Comparison of ENCODE assay signal across 11 cellular contexts in the genomic region with DNA sequence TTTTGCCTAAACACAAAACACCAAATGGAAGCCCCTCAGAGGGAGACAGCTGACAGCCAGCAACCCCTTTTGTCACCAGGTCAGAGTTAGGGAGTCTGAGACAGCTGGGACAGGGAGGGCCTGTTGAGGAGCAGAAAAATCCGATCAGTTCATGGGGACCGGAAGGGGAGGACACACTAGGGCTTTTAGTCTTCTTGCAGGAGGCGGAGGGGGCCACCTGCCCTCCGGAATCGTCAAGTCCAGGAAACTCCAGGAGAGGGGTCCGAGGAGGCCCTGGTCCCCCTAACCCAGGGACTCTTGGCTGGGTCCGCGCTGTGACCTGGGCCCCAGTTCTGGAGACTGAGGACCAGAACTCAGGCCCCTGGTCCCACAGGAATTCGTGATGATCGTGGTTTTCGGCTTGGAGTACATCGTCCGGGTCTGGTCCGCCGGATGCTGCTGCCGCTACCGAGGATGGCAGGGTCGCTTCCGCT. TPM values are rescaled to one million over a fixed set of nuclear protein-coding genes. Genes with fewer than 3 reads are reported as not detected.
DNase-seq lines count a peak whose midpoint lies in the region; ATAC-seq and TF ChIP-seq lines count a peak whose summit lies in the region.
"Had no signal": no experiment of that assay in that cellular context is flagged by ENCODE, and none has a peak within 500 bp of the region (broad histone marks: within the 10 kb centered on the region; RNA-seq: fewer than 3 reads in every experiment).

No MANE protein-coding gene starts in this region.

- H3K9me3 ChIP-seq in thoracic aorta = no peaks in the 10 kb centered on the region
- H3K9me3 ChIP-seq: SJSA1, tibial artery had no signal

- no peak overlapping the region for H3K27ac ChIP-seq in thoracic aorta
- H3K27ac ChIP-seq: SJSA1, tibial artery had no signal

- peaks cover 17% of the 10 kb centered on the region for H3K4me1 Mint-ChIP-seq in activated T-cell treated with anti-CD3 and anti-CD28 coated beads, Interleukin-2, amount 50 U/mL, for 24 hours (ENCODE audit: low read depth)
- H3K4me1 Mint-ChIP-seq in activated B cell treated with CpG ODN at 0.5 μM for 24 hours = peaks cover 13% of the 10 kb centered on the region
- peaks cover 0 to 8% of the 10 kb centered on the region in 2 donors for H3K4me1 Mint-ChIP-seq in immature natural killer cell

- no peaks in the 10 kb centered on the region for H3K27me3 Mint-ChIP-seq in activated T-cell treated with anti-CD3 and anti-CD28 coated beads, Interleukin-2, amount 50 U/mL, for 24 hours
- H3K27me3 Mint-ChIP-seq in activated B cell treated with CpG ODN at 0.5 μM for 24 hours (no peaks in the 10 kb centered on the region), immature natural killer cell (ENCODE audit: low read depth in 3 of 3) (peaks cover 0 to 7% (median 2%) of the 10 kb centered on the region in 3 donors)

- no peaks in the 10 kb centered on the region for H3K36me3 Mint-ChIP-seq in activated T-cell treated with anti-CD3 and anti-CD28 coated beads, Interleukin-2, amount 50 U/mL, for 24 hours (ENCODE audit: low read depth)
- H3K36me3 Mint-ChIP-seq in activated B cell treated with CpG ODN at 0.5 μM for 24 hours (ENCODE audit: low read depth) (no peaks in the 10 kb centered on the region), immature natural killer cell (no peaks in the 10 kb centered on the region)

- peak overlapping the region; percentile 71 for H3K4me3 Mint-ChIP-seq in activated T-cell treated with anti-CD3 and anti-CD28 coated beads, Interleukin-2, amount 50 U/mL, for 24 hours
- H3K4me3 Mint-ChIP-seq in activated B cell treated with CpG ODN at 0.5 μM for 24 hours = peak overlapping the region; percentile 85
- H3K4me3 Mint-ChIP-seq in immature natural killer cell = peak overlapping the region; percentile 78 to 83 (median 80)

- DNase-seq in activated T-cell treated with anti-CD3 and anti-CD28 coated beads, Interleukin-2, amount 50 U/mL, for 24 hours = no peak
- DNase-seq in activated T-cell treated with anti-CD3 and anti-CD28 coated beads, Interleukin-2, amount 50 U/mL, for 1 hour = no peak
- DNase-seq in activated B cell treated with CpG ODN at 0.5 μM for 24 hours = no peak
- no peak for DNase-seq in immature natural killer cell
- no peak for DNase-seq in thoracic aorta (ENCODE audit: low spot score)
- no peak for DNase-seq in Kasumi-1 (lab: John Stamatoyannopoulos, UW)
- DNase-seq: NCI-H1092 treated with DMSO at 0.1 percent for 48 hours, tibial artery had no signal

- CTCF ChIA-PET in activated B cell treated with CpG ODN at 0.5 μM for 24 hours (lab: Charles Lee) = no interaction called here

- no peaks in the 10 kb centered on the region for H3K36me3 ChIP-seq in thoracic aorta
- H3K36me3 ChIP-seq: SJSA1 had no signal

- TF ChIP-seq CTCF in activated B cell treated with CpG ODN at 0.5 μM for 24 hours (IDR thresholded peaks at IDR 0.05) = no peak
- no peak for TF ChIP-seq CTCF in thoracic aorta (IDR thresholded peaks at IDR 0.05)

- H3K27me3 ChIP-seq in thoracic aorta (replicated peaks; ENCODE audit: insufficient read depth) = no peaks in the 10 kb centered on the region
- H3K27me3 ChIP-seq: tibial artery had no signal

- H3K9me3 Mint-ChIP-seq in activated T-cell treated with anti-CD3 and anti-CD28 coated beads, Interleukin-2, amount 50 U/mL, for 24 hours = no peaks in the 10 kb centered on the region
- H3K9me3 Mint-ChIP-seq in activated B cell treated with CpG ODN at 0.5 μM for 24 hours (no peaks in the 10 kb centered on the region), immature natural killer cell (no peaks in the 10 kb centered on the region)

- H3K4me3 ChIP-seq in thoracic aorta = peak overlapping the region; percentile 56
- H3K4me3 ChIP-seq: SJSA1 had no signal

- POLR2A ChIA-PET in activated B cell treated with CpG ODN at 0.5 μM for 24 hours (lab: Charles Lee) = interaction anchor here (1.6 kb wide), 1 partner anchor 9 kb away, joined by 3 read pairs; no protein-coding TSS in a partner anchor

- ATAC-seq in activated B cell treated with CpG ODN at 0.5 μM for 24 hours (ENCODE audit: low read depth) (peak; percentile 47), thoracic aorta (ENCODE audit: insufficient number of reproducible peaks, low FRiP score, low read depth) (no peak), GM19328 (IDR thresholded peaks at IDR 0.05; ENCODE audit: unreplicated experiment) (no peak), HG03280 (IDR thresholded peaks at IDR 0.05; ENCODE audit: unreplicated experiment) (no peak)

- intact Hi-C loops in activated B cell treated with CpG ODN at 0.5 μM for 24 hours (cut with micrococcal nuclease) = loop anchor here (1.0 kb wide), 3 partner anchors 9 to 44 kb away; partner anchors contain the start of gene CITED4

- no peak overlapping the region for H3K27ac Mint-ChIP-seq in activated T-cell treated with anti-CD3 and anti-CD28 coated beads, Interleukin-2, amount 50 U/mL, for 24 hours
- H3K27ac Mint-ChIP-seq in activated B cell treated with CpG ODN at 0.5 μM for 24 hours (peak overlapping the region; percentile 66), immature natural killer cell (peak overlapping the region in 1 of 6 donors; percentile 10)

- peaks cover 12 to 25% of the 10 kb centered on the region in 2 donors for H3K4me1 ChIP-seq in thoracic aorta (ENCODE audit: control insufficient read depth in 1 of 2, low read depth in 2 of 2)
- H3K4me1 ChIP-seq: SJSA1 had no signal

RNA-seq across cellular contexts. Expression of gene KCNQ4, which starts 34.2 kb away (rescaled TPM):
- total RNA-seq in activated B cell treated with CpG ODN at 0.5 μM for 24 hours (0.20 and 0.27 TPM in 2 replicates), thoracic aorta (10 to 100 TPM in 1 of 2 donors, 1 to 10 TPM in 1; 5.7 to 11.5 TPM)
- not detected for polyA plus RNA-seq in immature natural killer cell

RNA-seq across cellular contexts. Expression of gene CITED4, which starts 44.3 kb away (rescaled TPM):
- 0.54 and 0.98 TPM in 2 replicates for total RNA-seq in activated B cell treated with CpG ODN at 0.5 μM for 24 hours
- polyA plus RNA-seq in immature natural killer cell = 1 to 10 TPM; 2.1 to 3.5 (median 2.7) TPM
- total RNA-seq in thoracic aorta = 10 to 100 TPM; 53.5 to 55.9 TPM

Comparison
In these comparisons a context has a peak if more than half of its experiments do, and no peak if none do; other contexts are left out.
1. RNA of gene CITED4, which starts 44.3 kb away (total RNA-seq): 53.5 to 55.9 TPM in thoracic aorta; 0.54 to 0.98 TPM in activated B cell treated with CpG ODN at 0.5 μM for 24 hours; every median in the first group is over 10 times any median in the second.
2. Peak in every context shown above with its lines, with median percentiles within 50 percentile points of each other: H3K4me3 Mint-ChIP-seq.